20 cellular contexts compared by ENCODE assay signal in the genomic region with DNA sequence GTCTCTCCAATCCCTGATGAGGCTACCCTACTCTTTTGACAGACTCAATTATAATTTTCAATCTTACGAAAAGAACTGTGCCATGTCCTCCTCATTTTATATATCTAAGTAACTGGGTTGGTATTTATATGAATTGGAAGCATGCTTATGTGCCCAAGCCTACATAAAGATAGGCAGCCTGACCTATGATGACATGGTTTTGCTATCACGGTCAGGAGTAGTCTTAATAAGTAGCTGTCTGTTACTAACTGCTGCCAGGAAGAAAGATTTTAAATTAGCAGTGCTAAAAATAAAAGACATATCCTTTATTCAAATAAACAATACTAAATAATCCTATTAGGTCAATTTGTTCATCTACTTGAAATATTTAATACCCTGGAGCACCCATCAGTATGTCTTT.
DNase-seq lines count a peak whose midpoint lies in the region; ATAC-seq and TF ChIP-seq lines count a peak whose summit lies in the region.
"Had no signal": no experiment of that assay in that cellular context is flagged by ENCODE, and none has a peak within 500 bp of the region (broad histone marks: within the 10 kb centered on the region; RNA-seq: fewer than 3 reads in every experiment).

No MANE protein-coding gene starts in this region.

- DNase-seq in heart right ventricle, result no peak
- no peak for DNase-seq in cardiac septum (ENCODE audit: low spot score)
- no peak for DNase-seq in mesenchymal stem cell
- DNase-seq in gastrocnemius medialis, result no peak
- no peak for DNase-seq in activated T-cell treated with anti-CD3 and anti-CD28 coated beads, Interleukin-2, amount 50 U/mL, for 72 hours
- DNase-seq: ACHN; BE2C; C1 segment of cervical spinal cord; CD4-positive, CD25-positive, alpha-beta regulatory T cell; CD8-positive, alpha-beta memory T cell; COR-L47; DMS 273 treated with DMSO at 0.1 percent for 48 hours; DMS79; GDM1; GOT3; H7; HFFc6; IMR-90 had no signal

- no peak overlapping the region for H3K23ac ChIP-seq in mesenchymal stem cell (ENCODE audit: low read length in 2 of 2)

- no peaks in the 10 kb centered on the region for H3K27me3 Mint-ChIP-seq in activated T-cell treated with anti-CD3 and anti-CD28 coated beads, Interleukin-2, amount 50 U/mL, for 72 hours (ENCODE audit: low read depth)
- H3K27me3 Mint-ChIP-seq: CD4-positive, CD25-positive, alpha-beta regulatory T cell; CD8-positive, alpha-beta memory T cell had no signal

- no peak overlapping the region for H4K8ac ChIP-seq in mesenchymal stem cell (ENCODE audit: low read length)

- H3K79me1 ChIP-seq in mesenchymal stem cell (replicated peaks; ENCODE audit: low read length, poor library complexity, severe bottlenecking), result no peaks in the 10 kb centered on the region

- H2BK120ac ChIP-seq in mesenchymal stem cell (ENCODE audit: low read depth, low read length), result no peak overlapping the region

- H3K27me3 ChIP-seq in heart right ventricle (no peaks in the 10 kb centered on the region), mesenchymal stem cell (ENCODE audit: control insufficient read depth in 1 of 2, insufficient read depth in 1 of 2, low read length in 2 of 2) (no peaks in the 10 kb centered on the region), gastrocnemius medialis (no peaks in the 10 kb centered on the region)
- H3K27me3 ChIP-seq: BE2C had no signal

- in situ Hi-C loops in gastrocnemius medialis (cut with MboI; ENCODE audit: low sequenced_read_pairs in 4 of 4), result no loop called here

- H3K9me3 ChIP-seq in heart right ventricle, result no peaks in the 10 kb centered on the region
- H3K9me3 ChIP-seq in mesenchymal stem cell (ENCODE audit: control insufficient read depth, low read length), result no peaks in the 10 kb centered on the region
- H3K9me3 ChIP-seq in gastrocnemius medialis, result no peaks in the 10 kb centered on the region
- H3K9me3 ChIP-seq: BE2C had no signal

- WGBS in heart right ventricle, 2 donors, result 47 to 50% methylated on average over 2 of the region's 2 CpGs
- WGBS in mesenchymal stem cell, result 100% methylated on average over 1 of the region's 2 CpGs

- H3K18ac ChIP-seq in mesenchymal stem cell (ENCODE audit: low read depth in 1 of 2, low read length in 2 of 2), result no peak overlapping the region

- no peak overlapping the region for H2BK15ac ChIP-seq in mesenchymal stem cell (ENCODE audit: low read depth, poor library complexity, severe bottlenecking)

- H4K91ac ChIP-seq in mesenchymal stem cell (ENCODE audit: low read length), result no peak overlapping the region

- no peak for TF ChIP-seq POLR2A in gastrocnemius medialis (IDR thresholded peaks at IDR 0.05)

- H3K9me3 Mint-ChIP-seq in activated T-cell treated with anti-CD3 and anti-CD28 coated beads, Interleukin-2, amount 50 U/mL, for 72 hours, result no peaks in the 10 kb centered on the region

- H3K36me3 ChIP-seq in heart right ventricle (no peaks in the 10 kb centered on the region), mesenchymal stem cell (ENCODE audit: control insufficient read depth in 1 of 2, insufficient read depth in 2 of 2, low read depth in 1 of 2, low read length in 2 of 2) (no peaks in the 10 kb centered on the region), gastrocnemius medialis (no peaks in the 10 kb centered on the region)
- H3K36me3 ChIP-seq: BE2C had no signal

- H3K4me1 Mint-ChIP-seq in activated T-cell treated with anti-CD3 and anti-CD28 coated beads, Interleukin-2, amount 50 U/mL, for 72 hours (ENCODE audit: low read depth), result no peaks in the 10 kb centered on the region
- H3K4me1 Mint-ChIP-seq: CD4-positive, CD25-positive, alpha-beta regulatory T cell; CD8-positive, alpha-beta memory T cell had no signal

- no peaks in the 10 kb centered on the region for H3K36me3 Mint-ChIP-seq in activated T-cell treated with anti-CD3 and anti-CD28 coated beads, Interleukin-2, amount 50 U/mL, for 72 hours (ENCODE audit: insufficient read depth in 2 of 2)
- H3K36me3 Mint-ChIP-seq: CD4-positive, CD25-positive, alpha-beta regulatory T cell; CD8-positive, alpha-beta memory T cell had no signal

- H3K4me3 Mint-ChIP-seq in activated T-cell treated with anti-CD3 and anti-CD28 coated beads, Interleukin-2, amount 50 U/mL, for 72 hours, result no peak overlapping the region
- H3K4me3 Mint-ChIP-seq: CD4-positive, CD25-positive, alpha-beta regulatory T cell; CD8-positive, alpha-beta memory T cell; HFFc6 had no signal

- TF ChIP-seq CTCF in heart right ventricle (IDR thresholded peaks at IDR 0.05) (no peak), gastrocnemius medialis (IDR thresholded peaks at IDR 0.05 in 4 of 5, conservative IDR thresholded peaks at IDR 0.05 in 1 of 5) (no peak)

- no peak overlapping the region for H2BK12ac ChIP-seq in mesenchymal stem cell (ENCODE audit: low read length in 2 of 2)

- H2AK5ac ChIP-seq in mesenchymal stem cell (ENCODE audit: low read length, severe bottlenecking), result no peak overlapping the region

- peak in 2 of 8 donors; percentile 53 to 69 for ATAC-seq in heart right ventricle
- ATAC-seq in gastrocnemius medialis, result no peak
- no peak for ATAC-seq in GM18502 (IDR thresholded peaks at IDR 0.05; ENCODE audit: poor library complexity, unreplicated experiment)
- ATAC-seq in activated T-cell treated with anti-CD3 and anti-CD28 coated beads, Interleukin-2, amount 50 U/mL, for 72 hours (replicated peaks in 1 of 2), result no peak
- ATAC-seq: HCT116 had no signal

- H3K27ac Mint-ChIP-seq in activated T-cell treated with anti-CD3 and anti-CD28 coated beads, Interleukin-2, amount 50 U/mL, for 72 hours, result no peak overlapping the region
- H3K27ac Mint-ChIP-seq: CD4-positive, CD25-positive, alpha-beta regulatory T cell; CD8-positive, alpha-beta memory T cell; HFFc6 had no signal

- H3K4me1 ChIP-seq in heart right ventricle (peaks cover 3 to 70% (median 16%) of the 10 kb centered on the region in 9 donors), mesenchymal stem cell (ENCODE audit: control insufficient read depth, insufficient read depth, low read depth, low read length) (no peaks in the 10 kb centered on the region), gastrocnemius medialis (peaks cover 65 to 79% of the 10 kb centered on the region in 2 donors)

- H2BK5ac ChIP-seq in mesenchymal stem cell (ENCODE audit: low read depth, low read length, poor library complexity, severe bottlenecking), result no peak overlapping the region

- H3K4me3 ChIP-seq in heart right ventricle, result no peak overlapping the region
- no peak overlapping the region for H3K4me3 ChIP-seq in mesenchymal stem cell (ENCODE audit: insufficient read depth in 1 of 2, low read depth in 1 of 2, low read length in 2 of 2)
- H3K4me3 ChIP-seq in gastrocnemius medialis, result no peak overlapping the region

- H3K27ac ChIP-seq in heart right ventricle (peak overlapping the region in 7 of 10 donors; percentile 1 to 69 (median 48)), mesenchymal stem cell (ENCODE audit: low read length, poor library complexity, severe bottlenecking) (no peak overlapping the region), gastrocnemius medialis (peak overlapping the region; percentile 17 to 61 (median 54))

- H3K14ac ChIP-seq in mesenchymal stem cell (ENCODE audit: low read length in 2 of 2), result no peak overlapping the region

- no peak overlapping the region for H3K4me2 ChIP-seq in mesenchymal stem cell (ENCODE audit: low read length, poor library complexity, severe bottlenecking)

- no peak overlapping the region for H2AFZ ChIP-seq in mesenchymal stem cell (ENCODE audit: low read depth, low read length)

- no peak overlapping the region for H3K4ac ChIP-seq in mesenchymal stem cell (ENCODE audit: low read depth in 1 of 2, low read length in 2 of 2)

- H3K9ac ChIP-seq in mesenchymal stem cell (ENCODE audit: low read length), result peak overlapping the region; percentile 5

- intact Hi-C loops in heart right ventricle (cut with DNase I) (loop anchor here in 1 of 10 donors (10.0 kb wide), 1 partner anchor 177 kb away; no protein-coding TSS in a partner anchor), cardiac septum (cut with DNase I) (loop anchor here (10.0 kb wide), 1 partner anchor 167 kb away; no protein-coding TSS in a partner anchor), gastrocnemius medialis (cut with DNase I; ENCODE audit: low total_unique reads) (no loop called here)
